Comparison of ENCODE assay signal across 31 cellular contexts in genomic region chr3:167996514-167996913, GRCh38.
"Had no signal": no experiment of that assay in that cellular context is flagged by ENCODE, and none has a peak within 500 bp of the region (broad histone marks: within the 10 kb centered on the region; RNA-seq: fewer than 3 reads in every experiment).

No MANE protein-coding gene starts in this region.

- H3K27ac ChIP-seq: adrenal gland, breast epithelium, cardiac muscle cell, coronary artery, dorsolateral prefrontal cortex, WERI-Rb-1 had no signal

- H3K27me3 Mint-ChIP-seq: activated B cell treated with CpG ODN at 0.5 μM for 24 hours; activated CD8-positive, alpha-beta T cell treated with anti-CD3 and anti-CD28 coated beads for 36 hours; activated naive CD8-positive, alpha-beta T cell; brain; dendritic cell treated with granulocyte-macrophage colony-stimulating factor and Interleukin-4, amounts not matched to agents 40 ng/mL and 50 ng/mL, for 4 days had no signal

- DNase-seq: activated B cell treated with CpG ODN at 0.5 μM for 24 hours; activated CD4-positive, alpha-beta T cell treated with anti-CD3 and anti-CD28 coated beads for 48 hours; activated CD4-positive, alpha-beta T cell treated with anti-CD3 and anti-CD28 coated beads, Interleukin-2, amount 50 U/mL, for 1 hour; activated CD4-positive, alpha-beta T cell treated with anti-CD3 and anti-CD28 coated beads, Interleukin-2, amount 50 U/mL, for 48 hours; activated CD8-positive, alpha-beta memory T cell treated with anti-CD3 and anti-CD28 coated beads for 24 hours; activated CD8-positive, alpha-beta T cell treated with anti-CD3 and anti-CD28 coated beads for 36 hours; activated effector memory CD4-positive, alpha-beta T cell treated with Interleukin-2 at 50 U/mL for 16 hours; activated gamma-delta T cell treated with Interleukin-2 at 50 U/mL for 16 hours; activated naive CD4-positive, alpha-beta T cell treated with anti-CD3 and anti-CD28 coated beads, Interleukin-2, amount 50 U/mL, for 16 hours; activated naive CD4-positive, alpha-beta T cell treated with Interleukin-2 at 50 U/mL for 16 hours; activated T-cell treated with anti-CD3 and anti-CD28 coated beads, Interleukin-2, amount 50 U/mL, for 4 hours; adrenal gland; amygdala; aorta; central memory CD4-positive, alpha-beta T cell; dorsolateral prefrontal cortex; effector memory CD4-positive, alpha-beta T cell; endodermal cell; foreskin fibroblast; head of caudate nucleus; hippocampal formation; T1000; WERI-Rb-1 had no signal

- H3K4me1 Mint-ChIP-seq: activated B cell treated with CpG ODN at 0.5 μM for 24 hours; activated T-helper 17 cell treated with anti-CD3 and anti-CD28 coated beads, Interleukin-2, amount 50 U/mL, for 72 hours; brain had no signal

- H3K27ac Mint-ChIP-seq: activated B cell treated with CpG ODN at 0.5 μM for 24 hours; activated CD8-positive, alpha-beta T cell treated with anti-CD3 and anti-CD28 coated beads for 36 hours; activated naive CD8-positive, alpha-beta T cell; activated T-helper 17 cell treated with anti-CD3 and anti-CD28 coated beads, Interleukin-2, amount 50 U/mL, for 72 hours; brain; dendritic cell treated with granulocyte-macrophage colony-stimulating factor and Interleukin-4, amounts not matched to agents 40 ng/mL and 50 ng/mL, for 4 days; endodermal cell; T-helper 2 cell treated with Interferon-gamma antibody and Interleukin-4, amounts not matched to agents 5 μg/mL and 100 μg/mL, for 36 hours had no signal

- H3K9me3 Mint-ChIP-seq: activated B cell treated with CpG ODN at 0.5 μM for 24 hours; activated CD8-positive, alpha-beta T cell treated with anti-CD3 and anti-CD28 coated beads for 36 hours; activated T-cell treated with anti-CD3 and anti-CD28 coated beads, Interleukin-2, amount 50 U/mL, for 4 hours; activated T-helper 17 cell treated with anti-CD3 and anti-CD28 coated beads, Interleukin-2, amount 50 U/mL, for 72 hours; brain; dendritic cell treated with granulocyte-macrophage colony-stimulating factor and Interleukin-4, amounts not matched to agents 40 ng/mL and 50 ng/mL, for 4 days; endodermal cell; T-helper 2 cell treated with Interferon-gamma antibody and Interleukin-4, amounts not matched to agents 5 μg/mL and 100 μg/mL, for 36 hours had no signal

- H3K9me3 ChIP-seq: adrenal gland, breast epithelium had no signal

- H3K4me3 ChIP-seq: adrenal gland, breast epithelium, cardiac muscle cell, coronary artery, dorsolateral prefrontal cortex had no signal

- H3K4me3 Mint-ChIP-seq: activated B cell treated with CpG ODN at 0.5 μM for 24 hours; activated CD8-positive, alpha-beta T cell treated with anti-CD3 and anti-CD28 coated beads for 36 hours; activated naive CD8-positive, alpha-beta T cell; activated T-cell treated with anti-CD3 and anti-CD28 coated beads, Interleukin-2, amount 50 U/mL, for 4 hours; activated T-helper 17 cell treated with anti-CD3 and anti-CD28 coated beads, Interleukin-2, amount 50 U/mL, for 72 hours; brain; dendritic cell treated with granulocyte-macrophage colony-stimulating factor and Interleukin-4, amounts not matched to agents 40 ng/mL and 50 ng/mL, for 4 days; endodermal cell; T-helper 2 cell treated with Interferon-gamma antibody and Interleukin-4, amounts not matched to agents 5 μg/mL and 100 μg/mL, for 36 hours had no signal

- H3K4me1 ChIP-seq: adrenal gland, breast epithelium had no signal

- H3K36me3 Mint-ChIP-seq: activated naive CD8-positive, alpha-beta T cell; brain had no signal

- H3K36me3 ChIP-seq: adrenal gland, breast epithelium, cardiac muscle cell, WERI-Rb-1 had no signal
